ENCODE assay signal across 8 cellular contexts in genomic region chrX:40177489-40177888, GRCh38.
DNase-seq lines count a peak whose midpoint lies in the region; ATAC-seq and TF ChIP-seq lines count a peak whose summit lies in the region.

No MANE protein-coding gene starts in this region.

- no peak for TF ChIP-seq POLR2A in gastrocnemius medialis (IDR thresholded peaks at IDR 0.05)

- no peaks in the 10 kb centered on the region for H3K36me3 Mint-ChIP-seq in endothelial cell (ENCODE audit: low read depth, unreplicated experiment)

- H3K9me3 Mint-ChIP-seq in endothelial cell (ENCODE audit: unreplicated experiment), result no peaks in the 10 kb centered on the region

- no peaks in the 10 kb centered on the region for H3K4me1 ChIP-seq in NT2/D1 (ENCODE audit: insufficient read depth, insufficient read length)
- peaks cover 2 to 11% of the 10 kb centered on the region in 2 donors for H3K4me1 ChIP-seq in gastrocnemius medialis

- peak overlapping the region; percentile 66 for H3K9ac ChIP-seq in NT2/D1 (ENCODE audit: insufficient read length, low read depth)

- peak overlapping the region; percentile 82 to 89 (median 85) for H3K27ac ChIP-seq in gastrocnemius medialis

- peak overlapping the region; percentile 91 for H3K27ac Mint-ChIP-seq in endothelial cell (ENCODE audit: unreplicated experiment)

- no peak for TF ChIP-seq CTCF in endothelial cell (IDR thresholded peaks at IDR 0.05; ENCODE audit: unreplicated experiment)
- no peak for TF ChIP-seq CTCF in gastrocnemius medialis (IDR thresholded peaks at IDR 0.05 in 4 of 5, conservative IDR thresholded peaks at IDR 0.05 in 1 of 5)

- intact Hi-C loops in gastrocnemius medialis (cut with DNase I; ENCODE audit: low total_unique reads), result loop anchor here (2.0 to 10.0 kb wide), 4 partner anchors 69 to 1373 kb away; partner anchors contain the start of gene MID1IP1

- DNase-seq in NT2/D1 (ENCODE audit: low read depth, low spot score) (no peak), endothelial cell (ENCODE audit: low spot score) (no peak), gastrocnemius medialis (no peak), SKM-1 (lab: John Stamatoyannopoulos, UW; ENCODE audit: unreplicated experiment) (no peak), G401 (ENCODE audit: low spot score) (no peak)

- H3K36me3 ChIP-seq in NT2/D1 (ENCODE audit: insufficient read depth, insufficient read length, low read length) (no peaks in the 10 kb centered on the region), gastrocnemius medialis (no peaks in the 10 kb centered on the region)

- peaks cover 23% of the 10 kb centered on the region for H3K27me3 Mint-ChIP-seq in endothelial cell (ENCODE audit: unreplicated experiment)

- peak overlapping the region; percentile 21; the same call in 1 of the 2 replicates for H3K4me3 ChIP-seq in GM08714 (ENCODE audit: low read length)
- peak overlapping the region; percentile 69 for H3K4me3 ChIP-seq in NT2/D1 (ENCODE audit: insufficient read length, low read depth)
- peak overlapping the region in 2 of 4 donors; percentile 64 to 70 for H3K4me3 ChIP-seq in gastrocnemius medialis

- in situ Hi-C loops in gastrocnemius medialis (cut with MboI; ENCODE audit: low sequenced_read_pairs in 4 of 4), result loop anchor here in 2 of 4 donors (10.0 to 25.0 kb wide), 2 partner anchors 440 to 443 kb away; no protein-coding TSS in a partner anchor
- in situ Hi-C loops in G401 (cut with HindIII; ENCODE audit: low sequenced_read_pairs), result no loop called here

- peaks cover 32% of the 10 kb centered on the region for H3K4me1 Mint-ChIP-seq in endothelial cell (ENCODE audit: unreplicated experiment)

- ATAC-seq in gastrocnemius medialis (no peak), GM18511 (IDR thresholded peaks at IDR 0.05; ENCODE audit: unreplicated experiment) (no peak), GM21381 (IDR thresholded peaks at IDR 0.05; ENCODE audit: unreplicated experiment) (no peak)

- no peaks in the 10 kb centered on the region for H3K9me3 ChIP-seq in NT2/D1 (ENCODE audit: insufficient read depth, low read length)
- H3K9me3 ChIP-seq in gastrocnemius medialis, result no peaks in the 10 kb centered on the region

- no peak overlapping the region for H3K4me3 Mint-ChIP-seq in endothelial cell (ENCODE audit: unreplicated experiment)

- H3K27me3 ChIP-seq in NT2/D1 (ENCODE audit: insufficient read depth, insufficient read length) (peaks cover 9% of the 10 kb centered on the region), gastrocnemius medialis (peaks cover 0 to 33% (median 19%) of the 10 kb centered on the region in 3 donors)
